ENCODE assay signal across 19 cellular contexts in genomic region chr14:31411218-31411727, GRCh38. TPM values are rescaled to one million over a fixed set of nuclear protein-coding genes. Genes with fewer than 3 reads are reported as not detected.
DNase-seq lines count a peak whose midpoint lies in the region; TF ChIP-seq lines count a peak whose summit lies in the region.
"Had no signal": no experiment of that assay in that cellular context is flagged by ENCODE, and none has a peak within 500 bp of the region (broad histone marks: within the 10 kb centered on the region; RNA-seq: fewer than 3 reads in every experiment).

No MANE protein-coding gene starts in this region.

- H3K4me1 Mint-ChIP-seq in endodermal cell = peaks cover 10% of the 10 kb centered on the region
- peaks cover 6% of the 10 kb centered on the region for H3K4me1 Mint-ChIP-seq in activated naive CD4-positive, alpha-beta T cell treated with anti-CD3 and anti-CD28 coated beads, Interleukin-2, amount 10 ng/mL, durations not matched to agents 7 days and 5 days

- no peaks in the 10 kb centered on the region for H3K36me3 ChIP-seq in endodermal cell (ENCODE audit: control insufficient read depth, insufficient read depth, low read length)
- no peaks in the 10 kb centered on the region for H3K36me3 ChIP-seq in neutrophil
- H3K36me3 ChIP-seq in Peyer's patch = no peaks in the 10 kb centered on the region
- no peaks in the 10 kb centered on the region for H3K36me3 ChIP-seq in HAP-1 (replicated peaks)
- H3K36me3 ChIP-seq: brain microvascular endothelial cell had no signal

- H3K9me3 Mint-ChIP-seq in endodermal cell = no peaks in the 10 kb centered on the region
- no peaks in the 10 kb centered on the region for H3K9me3 Mint-ChIP-seq in activated naive CD4-positive, alpha-beta T cell treated with anti-CD3 and anti-CD28 coated beads, Interleukin-2, amount 10 ng/mL, durations not matched to agents 7 days and 5 days
- H3K9me3 Mint-ChIP-seq: activated CD4-positive, alpha-beta memory T cell treated with anti-CD3 and anti-CD28 coated beads, Interleukin-2, amount 10 ng/mL, durations not matched to agents 7 days and 5 days; activated T-cell treated with anti-CD3 and anti-CD28 coated beads, Interleukin-2, amount 50 U/mL, for 24 hours; T-helper 1 cell treated with Interleukin-12 subunit alpha and Interleukin-12 subunit beta and Interleukin-4 antibody, amounts not matched to agents 30 μg/mL and 1 μg/mL, for 36 hours had no signal

- no peaks in the 10 kb centered on the region for H3K4me1 ChIP-seq in endodermal cell (ENCODE audit: control insufficient read depth, insufficient read depth, low read length)
- H3K4me1 ChIP-seq in neutrophil (ENCODE audit: control insufficient read depth in 1 of 2, insufficient read depth in 1 of 2, low read depth in 1 of 2, low read length in 1 of 2) = peaks cover 50 to 51% of the 10 kb centered on the region in 2 experiments
- H3K4me1 ChIP-seq in Peyer's patch = peaks cover 0 to 7% (median 0%) of the 10 kb centered on the region in 4 donors
- peaks cover 24% of the 10 kb centered on the region for H3K4me1 ChIP-seq in HAP-1

- H3K27ac ChIP-seq in endodermal cell (ENCODE audit: low read depth, low read length) = no peak overlapping the region
- peak overlapping the region; percentile 88 for H3K27ac ChIP-seq in neutrophil
- H3K27ac ChIP-seq in Peyer's patch = no peak overlapping the region
- H3K27ac ChIP-seq: brain microvascular endothelial cell, foreskin keratinocyte had no signal

- peaks cover 5% of the 10 kb centered on the region for H3K36me3 Mint-ChIP-seq in endodermal cell (ENCODE audit: low read depth)
- H3K36me3 Mint-ChIP-seq in activated naive CD4-positive, alpha-beta T cell treated with anti-CD3 and anti-CD28 coated beads, Interleukin-2, amount 10 ng/mL, durations not matched to agents 7 days and 5 days = no peaks in the 10 kb centered on the region

- WGBS in endodermal cell (ENCODE audit: insufficient coverage in 1 of 2, insufficient read length in 1 of 2), 2 experiments = 68 to 80% methylated on average over 1 to 2 of the region's 2 CpGs

- peak overlapping the region; percentile 76 for H3K27ac Mint-ChIP-seq in endodermal cell
- no peak overlapping the region for H3K27ac Mint-ChIP-seq in activated naive CD4-positive, alpha-beta T cell treated with anti-CD3 and anti-CD28 coated beads, Interleukin-2, amount 10 ng/mL, durations not matched to agents 7 days and 5 days
- H3K27ac Mint-ChIP-seq: activated CD4-positive, alpha-beta memory T cell treated with anti-CD3 and anti-CD28 coated beads, Interleukin-2, amount 10 ng/mL, durations not matched to agents 7 days and 5 days; activated T-cell treated with anti-CD3 and anti-CD28 coated beads, Interleukin-2, amount 50 U/mL, for 24 hours; T-helper 1 cell treated with Interleukin-12 subunit alpha and Interleukin-12 subunit beta and Interleukin-4 antibody, amounts not matched to agents 30 μg/mL and 1 μg/mL, for 36 hours had no signal

- DNase-seq in EL (peak; percentile 10), OCI-M1 (lab: John Stamatoyannopoulos, UW) (peak; percentile 3), endodermal cell (no peak), Peyer's patch (no peak), HAP-1 (ENCODE audit: low spot score in 2 of 2) (no peak)
- no peak for DNase-seq in activated naive CD4-positive, alpha-beta T cell treated with anti-CD3 and anti-CD28 coated beads, Interleukin-2, amount 10 ng/mL, durations not matched to agents 7 days and 5 days
- no peak for DNase-seq in NK-92 treated with Interleukin-12 subunit alpha and Interleukin-12 subunit beta, amount 100 ng/mL, for 24 hours (lab: John Stamatoyannopoulos, UW)
- DNase-seq: activated CD4-positive, alpha-beta memory T cell treated with anti-CD3 and anti-CD28 coated beads, Interleukin-2, amount 10 ng/mL, durations not matched to agents 7 days and 5 days; activated naive CD4-positive, alpha-beta T cell treated with anti-CD3 and anti-CD28 coated beads, Interleukin-2, amount 50 U/mL, for 16 hours; activated T-cell treated with anti-CD3 and anti-CD28 coated beads, Interleukin-2, amount 50 U/mL, for 24 hours; brain microvascular endothelial cell; effector CD4-positive, alpha-beta T cell; foreskin keratinocyte; NCI-H1436 treated with DMSO at 0.1 percent for 48 hours had no signal

- no peak overlapping the region for H3K4me3 ChIP-seq in endodermal cell (ENCODE audit: low read length)
- H3K4me3 ChIP-seq in neutrophil (ENCODE audit: low read depth in 1 of 2, low read length in 1 of 2) = peak overlapping the region in 1 of 2 experiments; percentile 44
- no peak overlapping the region for H3K4me3 ChIP-seq in Peyer's patch
- no peak overlapping the region for H3K4me3 ChIP-seq in HAP-1
- H3K4me3 ChIP-seq: BLaER1 treated with 17β-estradiol and CSF1 and Interleukin-3, amounts not matched to agents 10 nM and 100 nM had no signal

- CTCF ChIA-PET in activated naive CD4-positive, alpha-beta T cell treated with anti-CD3 and anti-CD28 coated beads, Interleukin-2, amount 10 ng/mL, durations not matched to agents 7 days and 5 days (lab: Charles Lee) = no interaction called here

- TF ChIP-seq CTCF in endodermal cell (conservative IDR thresholded peaks at IDR 0.05) (no peak), neutrophil (IDR thresholded peaks at IDR 0.05) (no peak), Peyer's patch (IDR thresholded peaks at IDR 0.05) (no peak)

- H3K27me3 ChIP-seq in endodermal cell (ENCODE audit: control insufficient read depth, insufficient read depth, low read length, poor library complexity, severe bottlenecking) (no peaks in the 10 kb centered on the region), neutrophil (no peaks in the 10 kb centered on the region), Peyer's patch (no peaks in the 10 kb centered on the region), HAP-1 (ENCODE audit: low read depth) (no peaks in the 10 kb centered on the region)
- H3K27me3 ChIP-seq: BLaER1 treated with 17β-estradiol and CSF1 and Interleukin-3, amounts not matched to agents 10 nM and 100 nM; brain microvascular endothelial cell; foreskin keratinocyte; tibial nerve had no signal

- no peak overlapping the region for H3K4me3 Mint-ChIP-seq in endodermal cell
- H3K4me3 Mint-ChIP-seq in activated naive CD4-positive, alpha-beta T cell treated with anti-CD3 and anti-CD28 coated beads, Interleukin-2, amount 10 ng/mL, durations not matched to agents 7 days and 5 days = no peak overlapping the region
- H3K4me3 Mint-ChIP-seq: activated CD4-positive, alpha-beta memory T cell treated with anti-CD3 and anti-CD28 coated beads, Interleukin-2, amount 10 ng/mL, durations not matched to agents 7 days and 5 days; activated T-cell treated with anti-CD3 and anti-CD28 coated beads, Interleukin-2, amount 50 U/mL, for 24 hours; T-helper 1 cell treated with Interleukin-12 subunit alpha and Interleukin-12 subunit beta and Interleukin-4 antibody, amounts not matched to agents 30 μg/mL and 1 μg/mL, for 36 hours had no signal

- in situ Hi-C loops in HAP-1 (cut with MboI; ENCODE audit: low sequenced_read_pairs) = no loop called here

- H3K27me3 Mint-ChIP-seq in endodermal cell (ENCODE audit: insufficient read depth) = no peaks in the 10 kb centered on the region
- H3K27me3 Mint-ChIP-seq in activated naive CD4-positive, alpha-beta T cell treated with anti-CD3 and anti-CD28 coated beads, Interleukin-2, amount 10 ng/mL, durations not matched to agents 7 days and 5 days = no peaks in the 10 kb centered on the region
- H3K27me3 Mint-ChIP-seq: activated CD4-positive, alpha-beta memory T cell treated with anti-CD3 and anti-CD28 coated beads, Interleukin-2, amount 10 ng/mL, durations not matched to agents 7 days and 5 days; activated T-cell treated with anti-CD3 and anti-CD28 coated beads, Interleukin-2, amount 50 U/mL, for 24 hours had no signal

- H3K9me3 ChIP-seq in endodermal cell (ENCODE audit: control insufficient read depth, low read length) (no peaks in the 10 kb centered on the region), neutrophil (no peaks in the 10 kb centered on the region), Peyer's patch (no peaks in the 10 kb centered on the region), HAP-1 (no peaks in the 10 kb centered on the region)
- H3K9me3 ChIP-seq: BLaER1 treated with 17β-estradiol and CSF1 and Interleukin-3, amounts not matched to agents 10 nM and 100 nM; tibial nerve had no signal

- H3K9ac ChIP-seq in endodermal cell (ENCODE audit: extremely low read depth, low read length, poor library complexity, severe bottlenecking) = no peak overlapping the region
- H3K9ac ChIP-seq: parathyroid adenoma had no signal

- no peak for TF ChIP-seq POLR2A in Peyer's patch (IDR thresholded peaks at IDR 0.05)

RNA-seq across cellular contexts. Expression of gene HEATR5A, which starts 9.1 kb away (rescaled TPM):
- 10 to 100 TPM; 31.7 to 36.4 TPM for total RNA-seq in endodermal cell
- 9.7 TPM for polyA plus RNA-seq in endodermal cell (2013, experiment 1 of 2)
- 10.4 TPM for polyA plus RNA-seq in endodermal cell (2013, experiment 2 of 2)
- total RNA-seq in Peyer's patch = 100 to 1,000 TPM in 1 of 4 donors, 10 to 100 TPM in 3; 24.3 to 134 (median 34.9) TPM

RNA-seq across cellular contexts. Expression of gene DTD2, which starts 46.0 kb away (rescaled TPM):
- total RNA-seq in endodermal cell = 10 to 100 TPM; 12.7 to 14.9 TPM
- 19.2 TPM for polyA plus RNA-seq in endodermal cell (2013, experiment 1 of 2)
- 16.2 TPM for polyA plus RNA-seq in endodermal cell (2013, experiment 2 of 2)
- 10 to 100 TPM; 15.7 to 24.4 (median 18.9) TPM for total RNA-seq in Peyer's patch

Comparison
In these comparisons a context has a peak if more than half of its experiments do, and no peak if none do; other contexts are left out.
1. DNase-seq: peak in EL (single experiment) and OCI-M1 (single experiment); none in endodermal cell (single experiment), activated naive CD4-positive, alpha-beta T cell treated with anti-CD3 and anti-CD28 coated beads, Interleukin-2, amount 10 ng/mL, durations not matched to agents 7 days and 5 days (single experiment), Peyer's patch (0 of 3), HAP-1 (0 of 2) and NK-92 treated with Interleukin-12 subunit alpha and Interleukin-12 subunit beta, amount 100 ng/mL, for 24 hours (single experiment).